Comparison of ENCODE assay signal across 1 cellular context in genomic region chr17:45147581-45148182, GRCh38.
A peak's percentile ranks its signal among the peaks of the same experiment; 100 is the strongest.
TF ChIP-seq lines count a peak whose summit lies in the region.

No MANE protein-coding gene starts in this region.

TF ChIP-seq in K562, 482 proteins besides CTCF, POLR2A, EP300 and RAD21 (continued from another document):
- TF ChIP-seq ZBTB5 (IDR thresholded peaks at IDR 0.05), result no peak
- no peak for TF ChIP-seq IRF9 (tag; IDR thresholded peaks at IDR 0.05)
- no peak; the same call in 1 of the 2 replicates for TF ChIP-seq ELF1 (tag; IDR thresholded peaks at IDR 0.05)
- TF ChIP-seq BRD9 (IDR thresholded peaks at IDR 0.05; ENCODE audit: low read depth, partially characterized antibody), result peak; percentile 97
- TF ChIP-seq BHLHE40 (IDR thresholded peaks at IDR 0.05; ENCODE audit: low read length), result peak; percentile 76
- TF ChIP-seq ZNF398 (CRISPR knock-in tag; IDR thresholded peaks at IDR 0.05), result no peak
- 0 out of 2 replicates have a peak, but pooled peaks have one; percentile 10 for TF ChIP-seq FOSL1 (tag; conservative IDR thresholded peaks at IDR 0.05)
